ENCODE assay signal across 1 cellular context in genomic region chr16:56999409-57000270, GRCh38.
TF ChIP-seq lines count a peak whose summit lies in the region.

No MANE protein-coding gene starts in this region.

TF ChIP-seq in A549, 52 proteins besides CTCF, POLR2A, EP300 and RAD21 (continued from another document):
- TF ChIP-seq, protein P1, sequence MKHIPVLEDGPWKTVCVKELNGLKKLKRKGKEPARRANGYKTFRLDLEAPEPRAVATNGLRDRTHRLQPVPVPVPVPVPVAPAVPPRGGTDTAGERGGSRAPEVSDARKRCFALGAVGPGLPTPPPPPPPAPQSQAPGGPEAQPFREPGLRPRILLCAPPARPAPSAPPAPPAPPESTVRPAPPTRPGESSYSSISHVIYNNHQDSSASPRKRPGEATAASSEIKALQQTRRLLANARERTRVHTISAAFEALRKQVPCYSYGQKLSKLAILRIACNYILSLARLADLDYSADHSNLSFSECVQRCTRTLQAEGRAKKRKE (CRISPR knock-in tag; IDR thresholded peaks at IDR 0.05; ENCODE audit: low read depth), result no peak
- TF ChIP-seq MAFK (IDR thresholded peaks at IDR 0.05; ENCODE audit: partially characterized antibody) (no peak), JUNB (IDR thresholded peaks at IDR 0.05) (no peak), GATA3 (IDR thresholded peaks at IDR 0.05; ENCODE audit: borderline replicate concordance) (no peak)
